Comparison of ENCODE assay signal across 1 cellular context in genomic region chr22:26970809-26971394, GRCh38.
TF ChIP-seq lines count a peak whose summit lies in the region.

No MANE protein-coding gene starts in this region.

TF ChIP-seq in HepG2, 621 proteins besides CTCF, POLR2A, EP300 and RAD21 (continued from another document):
- TF ChIP-seq CSRNP1 (CRISPR knock-in tag; IDR thresholded peaks at IDR 0.05) = no peak
- no peak for TF ChIP-seq SSRP1 (CRISPR knock-in tag; IDR thresholded peaks at IDR 0.05)
- TF ChIP-seq RXRB (CRISPR knock-in tag; IDR thresholded peaks at IDR 0.05; ENCODE audit: borderline replicate concordance) = no peak
- TF ChIP-seq HOXA3 (CRISPR knock-in tag; IDR thresholded peaks at IDR 0.05) = no peak
- no peak for TF ChIP-seq SMC3 (IDR thresholded peaks at IDR 0.05; ENCODE audit: low read length)
- TF ChIP-seq ZNF232 (CRISPR knock-in tag; IDR thresholded peaks at IDR 0.05; ENCODE audit: borderline replicate concordance) = no peak
- TF ChIP-seq ZNF563 (CRISPR knock-in tag; IDR thresholded peaks at IDR 0.05) = no peak
- TF ChIP-seq, protein P1, sequence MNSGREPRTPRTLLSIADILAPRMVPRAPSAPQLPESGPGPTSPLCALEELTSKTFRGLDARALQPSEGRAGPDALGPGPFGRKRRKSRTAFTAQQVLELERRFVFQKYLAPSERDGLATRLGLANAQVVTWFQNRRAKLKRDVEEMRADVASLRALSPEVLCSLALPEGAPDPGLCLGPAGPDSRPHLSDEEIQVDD (CRISPR knock-in tag; IDR thresholded peaks at IDR 0.05; ENCODE audit: borderline replicate concordance) = no peak
- TF ChIP-seq ZNF292 (CRISPR knock-in tag; IDR thresholded peaks at IDR 0.05; ENCODE audit: borderline replicate concordance, low read depth) = no peak
- no peak for TF ChIP-seq RFX1 (IDR thresholded peaks at IDR 0.05)
- no peak for TF ChIP-seq CEBPB (IDR thresholded peaks at IDR 0.05; ENCODE audit: borderline replicate concordance, low read depth, low read length)
- peak; percentile 45; the same call in 1 of the 2 replicates for TF ChIP-seq ZNF143 (CRISPR knock-in tag; IDR thresholded peaks at IDR 0.05)
- peak; percentile 46; the same call in 1 of the 2 replicates for TF ChIP-seq NFYB (CRISPR knock-in tag; IDR thresholded peaks at IDR 0.05)
- TF ChIP-seq ZEB1 (IDR thresholded peaks at IDR 0.05; ENCODE audit: insufficient replicate concordance, low read depth) = no peak
- no peak for TF ChIP-seq ZNF567 (CRISPR knock-in tag; IDR thresholded peaks at IDR 0.05; ENCODE audit: borderline replicate concordance)
- no peak for TF ChIP-seq HNF4G (IDR thresholded peaks at IDR 0.05; ENCODE audit: borderline replicate concordance, low read depth, low read length)
- no peak for TF ChIP-seq HNF4G (CRISPR knock-in tag; IDR thresholded peaks at IDR 0.05; ENCODE audit: borderline replicate concordance, low read depth)
